Comparison of ENCODE assay signal across 10 cellular contexts in genomic region chr13:21330126-21330861, GRCh38.
DNase-seq lines count a peak whose midpoint lies in the region; ATAC-seq and TF ChIP-seq lines count a peak whose summit lies in the region.
"Had no signal": no experiment of that assay in that cellular context is flagged by ENCODE, and none has a peak within 500 bp of the region (broad histone marks: within the 10 kb centered on the region; RNA-seq: fewer than 3 reads in every experiment).

No MANE protein-coding gene starts in this region.

- intact Hi-C loops in activated T-helper 1 cell treated with anti-CD3 and anti-CD28 coated beads, Interleukin-12 subunit alpha, Interleukin-12 subunit beta, Interleukin-2, Interleukin-4 antibody, amounts not matched to agents 30 ng/mL and 10 ng/mL and 1 ng/mL, durations not matched to agents 14 hours and 24 hours and 36 hours (cut with micrococcal nuclease) = loop anchor here (1.0 kb wide), 2 partner anchors 14 to 15 kb away; no protein-coding TSS in a partner anchor

- peak; percentile 62 for DNase-seq in GM10266 (ENCODE audit: extremely low spot score)
- DNase-seq in activated T-helper 1 cell treated with anti-CD3 and anti-CD28 coated beads, Interleukin-12 subunit alpha, Interleukin-12 subunit beta, Interleukin-2, Interleukin-4 antibody, amounts not matched to agents 30 ng/mL and 10 ng/mL and 1 ng/mL, durations not matched to agents 14 hours and 24 hours and 36 hours (ENCODE audit: low spot score) = peak; percentile 16
- no peak for DNase-seq in AML-193 (lab: John Stamatoyannopoulos, UW)
- no peak for DNase-seq in NCI-H1105 treated with DMSO at 0.1 percent for 48 hours (lab: John Stamatoyannopoulos, UW)
- no peak for DNase-seq in LoVo (ENCODE audit: low spot score)
- no peak for DNase-seq in ureter (ENCODE audit: low spot score)
- DNase-seq: stimulated activated CD4-positive, alpha-beta T cell treated with anti-CD3 and anti-CD28 coated beads, Interleukin-15, amount 100 ng/mL, for 24 hours had no signal

- ATAC-seq in GM19372 (IDR thresholded peaks at IDR 0.05; ENCODE audit: low read depth, unreplicated experiment) = peak; percentile 78
- ATAC-seq in HG03060 (IDR thresholded peaks at IDR 0.05; ENCODE audit: low read depth, unreplicated experiment) = peak; percentile 80

- peak overlapping the region; percentile 35 for H3K4me3 Mint-ChIP-seq in activated T-helper 1 cell treated with anti-CD3 and anti-CD28 coated beads, Interleukin-12 subunit alpha, Interleukin-12 subunit beta, Interleukin-2, Interleukin-4 antibody, amounts not matched to agents 30 ng/mL and 10 ng/mL and 1 ng/mL, durations not matched to agents 14 hours and 24 hours and 36 hours
- H3K4me3 Mint-ChIP-seq: dendritic cell treated with granulocyte-macrophage colony-stimulating factor and Interleukin-4, amounts not matched to agents 40 ng/mL and 50 ng/mL, for 4 days had no signal

- no peaks in the 10 kb centered on the region for H3K27me3 Mint-ChIP-seq in activated T-helper 1 cell treated with anti-CD3 and anti-CD28 coated beads, Interleukin-12 subunit alpha, Interleukin-12 subunit beta, Interleukin-2, Interleukin-4 antibody, amounts not matched to agents 30 ng/mL and 10 ng/mL and 1 ng/mL, durations not matched to agents 14 hours and 24 hours and 36 hours (ENCODE audit: insufficient read depth)

- peak overlapping the region; percentile 79 for H3K27ac Mint-ChIP-seq in activated T-helper 1 cell treated with anti-CD3 and anti-CD28 coated beads, Interleukin-12 subunit alpha, Interleukin-12 subunit beta, Interleukin-2, Interleukin-4 antibody, amounts not matched to agents 30 ng/mL and 10 ng/mL and 1 ng/mL, durations not matched to agents 14 hours and 24 hours and 36 hours
- H3K27ac Mint-ChIP-seq: dendritic cell treated with granulocyte-macrophage colony-stimulating factor and Interleukin-4, amounts not matched to agents 40 ng/mL and 50 ng/mL, for 4 days had no signal

- H3K4me1 Mint-ChIP-seq in activated T-helper 1 cell treated with anti-CD3 and anti-CD28 coated beads, Interleukin-12 subunit alpha, Interleukin-12 subunit beta, Interleukin-2, Interleukin-4 antibody, amounts not matched to agents 30 ng/mL and 10 ng/mL and 1 ng/mL, durations not matched to agents 14 hours and 24 hours and 36 hours (ENCODE audit: low read depth) = peaks cover 45% of the 10 kb centered on the region

- peaks cover 20% of the 10 kb centered on the region for H3K36me3 Mint-ChIP-seq in activated T-helper 1 cell treated with anti-CD3 and anti-CD28 coated beads, Interleukin-12 subunit alpha, Interleukin-12 subunit beta, Interleukin-2, Interleukin-4 antibody, amounts not matched to agents 30 ng/mL and 10 ng/mL and 1 ng/mL, durations not matched to agents 14 hours and 24 hours and 36 hours (ENCODE audit: low read depth)

- TF ChIP-seq CTCF in GM10266 (IDR thresholded peaks at IDR 0.05; ENCODE audit: control insufficient read depth, insufficient read depth, low read depth, missing control alignments) = no peak

- no peaks in the 10 kb centered on the region for H3K9me3 Mint-ChIP-seq in activated T-helper 1 cell treated with anti-CD3 and anti-CD28 coated beads, Interleukin-12 subunit alpha, Interleukin-12 subunit beta, Interleukin-2, Interleukin-4 antibody, amounts not matched to agents 30 ng/mL and 10 ng/mL and 1 ng/mL, durations not matched to agents 14 hours and 24 hours and 36 hours
- H3K9me3 Mint-ChIP-seq: dendritic cell treated with granulocyte-macrophage colony-stimulating factor and Interleukin-4, amounts not matched to agents 40 ng/mL and 50 ng/mL, for 4 days had no signal

Comparison
In these comparisons a context has a peak if more than half of its experiments do, and no peak if none do; other contexts are left out.
1. DNase-seq: peak in GM10266 (single experiment) and activated T-helper 1 cell treated with anti-CD3 and anti-CD28 coated beads, Interleukin-12 subunit alpha, Interleukin-12 subunit beta, Interleukin-2, Interleukin-4 antibody, amounts not matched to agents 30 ng/mL and 10 ng/mL and 1 ng/mL, durations not matched to agents 14 hours and 24 hours and 36 hours (single experiment); none in AML-193 (0 of 2), NCI-H1105 treated with DMSO at 0.1 percent for 48 hours (single experiment), LoVo (single experiment) and ureter (single experiment).